In the genomic region with DNA sequence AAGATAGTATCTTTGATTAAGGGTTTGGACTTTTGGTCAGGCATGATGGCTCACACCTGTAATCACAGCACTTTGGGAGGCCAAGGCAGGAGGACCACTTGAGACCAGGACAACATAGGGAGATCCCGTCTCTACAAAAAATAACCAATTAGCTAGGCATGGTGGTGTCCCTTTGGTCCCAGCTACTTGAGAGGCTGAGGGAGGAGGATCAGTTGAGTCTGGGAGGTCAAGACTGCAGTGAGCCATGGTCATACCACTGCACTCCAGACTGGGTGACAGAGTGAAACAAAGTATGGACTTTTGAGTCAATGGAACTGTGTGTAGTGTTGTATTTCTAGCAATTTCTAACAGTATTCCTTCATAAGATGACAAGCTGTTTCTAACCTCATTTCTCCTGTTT, we compare ENCODE assay signal across 30 cellular contexts. TPM values are rescaled to one million over a fixed set of nuclear protein-coding genes. Genes with fewer than 3 reads are reported as not detected.
DNase-seq lines count a peak whose midpoint lies in the region; ATAC-seq, FAIRE-seq and TF ChIP-seq lines count a peak whose summit lies in the region.
"Had no signal": no experiment of that assay in that cellular context is flagged by ENCODE, and none has a peak within 500 bp of the region (broad histone marks: within the 10 kb centered on the region; RNA-seq: fewer than 3 reads in every experiment).

No MANE protein-coding gene starts in this region.

- H3K9me3 ChIP-seq in K562 (replicated peaks; ENCODE audit: control insufficient read depth, insufficient read depth, low read depth, low read length) (no peaks in the 10 kb centered on the region), heart right ventricle (no peaks in the 10 kb centered on the region)
- H3K9me3 ChIP-seq: adrenal gland, BE2C, Peyer's patch, stomach had no signal

- no peak overlapping the region for H2AFZ ChIP-seq in K562 (ENCODE audit: low read depth, low read length)

- no peaks in the 10 kb centered on the region for H3K27me3 Mint-ChIP-seq in activated naive CD4-positive, alpha-beta T cell treated with anti-CD3 and anti-CD28 coated beads, Interleukin-2, amount 50 U/mL, for 24 hours
- H3K27me3 Mint-ChIP-seq in IgD-negative memory B cell: no peaks in the 10 kb centered on the region
- H3K27me3 Mint-ChIP-seq: central memory CD8-positive, alpha-beta T cell; memory B cell had no signal

- no peak for DNase-seq in activated naive CD4-positive, alpha-beta T cell (lab: John Stamatoyannopoulos, UW)
- DNase-seq in K562 (ENCODE audit: extremely low read depth in 1 of 4, low spot score in 3 of 4) (no peak), erythroblast (lab: John Stamatoyannopoulos, UW) (no peak), heart right ventricle (no peak), RKO (ENCODE audit: low spot score) (no peak)
- DNase-seq: ACHN; activated CD4-positive, alpha-beta T cell treated with anti-CD3 and anti-CD28 coated beads, Interleukin-2, amount 10 ng/mL, durations not matched to agents 24 days and 14 days; adrenal gland; BE2C; COR-L47; KG1; NCI-H1092 treated with DMSO at 0.1 percent for 48 hours; NCI-H187; NCI-H446 treated with DMSO at 0.1 percent for 48 hours; NCI-H774; Peyer's patch; right cardiac atrium; SHP77 treated with DMSO at 0.1 percent for 48 hours; stimulated activated CD8-positive, alpha-beta memory T cell treated with anti-CD3 and anti-CD28 coated beads, Interleukin-4, amount 100 ng/mL, for 48 hours; stomach; T-helper 9 cell had no signal

- H3K4me2 ChIP-seq in K562 (ENCODE audit: insufficient read depth, low read length): no peak overlapping the region

- H3K9me3 Mint-ChIP-seq in activated naive CD4-positive, alpha-beta T cell treated with anti-CD3 and anti-CD28 coated beads, Interleukin-2, amount 50 U/mL, for 24 hours: no peaks in the 10 kb centered on the region
- no peaks in the 10 kb centered on the region for H3K9me3 Mint-ChIP-seq in IgD-negative memory B cell
- H3K9me3 Mint-ChIP-seq: activated CD4-positive, alpha-beta T cell treated with anti-CD3 and anti-CD28 coated beads, Interleukin-2, amount 10 ng/mL, durations not matched to agents 24 days and 14 days; activated T-helper 2 cell treated with anti-CD3 and anti-CD28 coated beads, Interferon-gamma antibody, Interleukin-2, Interleukin-4, amounts not matched to agents 10 μg/mL and 5 μg/mL and 100 μg/mL, durations not matched to agents 14 hours and 24 hours and 36 hours; central memory CD8-positive, alpha-beta T cell; memory B cell had no signal

- H3K36me3 Mint-ChIP-seq in activated naive CD4-positive, alpha-beta T cell treated with anti-CD3 and anti-CD28 coated beads, Interleukin-2, amount 50 U/mL, for 24 hours: peaks cover 16% of the 10 kb centered on the region
- H3K36me3 Mint-ChIP-seq in IgD-negative memory B cell: peaks cover 8% of the 10 kb centered on the region

- H3K4me3 Mint-ChIP-seq in activated naive CD4-positive, alpha-beta T cell treated with anti-CD3 and anti-CD28 coated beads, Interleukin-2, amount 50 U/mL, for 24 hours: no peak overlapping the region
- H3K4me3 Mint-ChIP-seq in IgD-negative memory B cell: no peak overlapping the region
- H3K4me3 Mint-ChIP-seq: activated CD4-positive, alpha-beta T cell treated with anti-CD3 and anti-CD28 coated beads, Interleukin-2, amount 10 ng/mL, durations not matched to agents 24 days and 14 days; central memory CD8-positive, alpha-beta T cell; memory B cell had no signal

- peaks cover 74% of the 10 kb centered on the region for H3K36me3 ChIP-seq in K562 (ENCODE audit: control insufficient read depth, insufficient read depth, low read length)
- peaks cover 0 to 75% (median 45%) of the 10 kb centered on the region in 9 donors for H3K36me3 ChIP-seq in heart right ventricle

- TF ChIP-seq EP300 in K562 (IDR thresholded peaks at IDR 0.05; ENCODE audit: low read length): no peak

- H4K20me1 ChIP-seq in K562 (replicated peaks; ENCODE audit: control insufficient read depth, insufficient read depth, low read length): no peaks in the 10 kb centered on the region

- peak; percentile 38 for TF ChIP-seq POLR2A in K562 (conservative IDR thresholded peaks at IDR 0.05)
- TF ChIP-seq POLR2A in erythroblast (IDR thresholded peaks at IDR 0.05; ENCODE audit: low read length): no peak

- POLR2A ChIA-PET in K562 (lab: Yijun Ruan, JAX): no interaction called here

- no peak for ATAC-seq in K562
- no peak for ATAC-seq in heart right ventricle
- ATAC-seq: left lobe of liver, right cardiac atrium had no signal

- H3K4me3 ChIP-seq in K562: no peak overlapping the region
- H3K4me3 ChIP-seq in heart right ventricle: no peak overlapping the region
- H3K4me3 ChIP-seq: adrenal gland, Peyer's patch, stomach had no signal

- peak overlapping the region; percentile 56 for H3K27ac Mint-ChIP-seq in activated naive CD4-positive, alpha-beta T cell treated with anti-CD3 and anti-CD28 coated beads, Interleukin-2, amount 50 U/mL, for 24 hours
- peak overlapping the region; percentile 31 to 86 (median 45) for H3K27ac Mint-ChIP-seq in IgD-negative memory B cell
- H3K27ac Mint-ChIP-seq: activated CD4-positive, alpha-beta T cell treated with anti-CD3 and anti-CD28 coated beads, Interleukin-2, amount 10 ng/mL, durations not matched to agents 24 days and 14 days; activated T-helper 2 cell treated with anti-CD3 and anti-CD28 coated beads, Interferon-gamma antibody, Interleukin-2, Interleukin-4, amounts not matched to agents 10 μg/mL and 5 μg/mL and 100 μg/mL, durations not matched to agents 14 hours and 24 hours and 36 hours; memory B cell had no signal

- peaks cover 42% of the 10 kb centered on the region for H3K4me1 Mint-ChIP-seq in activated naive CD4-positive, alpha-beta T cell treated with anti-CD3 and anti-CD28 coated beads, Interleukin-2, amount 50 U/mL, for 24 hours
- H3K4me1 Mint-ChIP-seq in IgD-negative memory B cell: peaks cover 3 to 5% (median 4%) of the 10 kb centered on the region in 3 donors

- H3K27ac ChIP-seq in K562 (ENCODE audit: extremely low read depth, low read depth, low read length): no peak overlapping the region
- no peak overlapping the region for H3K27ac ChIP-seq in heart right ventricle
- H3K27ac ChIP-seq: adrenal gland, Peyer's patch, stomach, VCaP had no signal

- no peak overlapping the region for H3K9ac ChIP-seq in K562 (ENCODE audit: insufficient read depth in 1 of 2, low read depth in 2 of 2, low read length in 2 of 2)

- intact Hi-C loops in K562 (cut with micrococcal nuclease) (no loop called here), heart right ventricle (cut with DNase I) (no loop called here)

- CTCF ChIA-PET in K562 (lab: Yijun Ruan, JAX; ENCODE audit: low intra/inter-chr PET ratio): no interaction called here

- H3K79me2 ChIP-seq in K562 (ENCODE audit: control insufficient read depth, insufficient read depth, low read length): no peaks in the 10 kb centered on the region; the same call in 1 of the 3 replicates

- H3K9me1 ChIP-seq in K562 (ENCODE audit: control insufficient read depth, insufficient read depth, low read length): no peaks in the 10 kb centered on the region

- H3K27me3 ChIP-seq in K562 (ENCODE audit: control insufficient read depth in 2 of 2, insufficient read depth in 2 of 2, low read length in 2 of 2) (no peaks in the 10 kb centered on the region), heart right ventricle (no peaks in the 10 kb centered on the region)
- H3K27me3 ChIP-seq: adrenal gland, BE2C, Peyer's patch, stomach had no signal

- BruUV-seq in K562 (replicated peaks; lab: Mats Ljungman, UMichigan): no TSS peak

- H3K4me1 ChIP-seq in K562 (replicated peaks in 1 of 2; ENCODE audit: control insufficient read depth in 2 of 2, insufficient read depth in 2 of 2, low read length in 2 of 2) (no peaks in the 10 kb centered on the region; a peak in 1 of 5 replicates), heart right ventricle (no peaks in the 10 kb centered on the region)
- H3K4me1 ChIP-seq: adrenal gland, BE2C, Peyer's patch, stomach had no signal

- TF ChIP-seq CTCF in K562 (IDR thresholded peaks at IDR 0.05 in 2 of 3, conservative IDR thresholded peaks at IDR 0.05 in 1 of 3; ENCODE audit: insufficient read depth in 2 of 3, low read depth in 1 of 3, low read length in 3 of 3) (no peak), heart right ventricle (IDR thresholded peaks at IDR 0.05) (no peak)

- TF ChIP-seq RAD21 in K562 (CRISPR knock-in tag; conservative IDR thresholded peaks at IDR 0.05 in 1 of 2, IDR thresholded peaks at IDR 0.05 in 1 of 2): no peak

- in situ Hi-C loops in K562 (cut with MboI): no loop called here

- FAIRE-seq in K562 (lab: Jason Lieb, UNC): peak; percentile 49
- FAIRE-seq: HTR-8/SVneo, urothelium cell line had no signal

- 100% methylated on average over 1 of the region's 1 CpG for WGBS in K562 (ENCODE audit: insufficient coverage, low coverage, missing lambda C conversion rate)
- WGBS in heart right ventricle, 2 donors: 94 to 100% methylated on average over 1 of the region's 1 CpG

RNA-seq across cellular contexts. Expression of gene CCDC88C, which starts 38.7 kb away (rescaled TPM):
- polyA plus RNA-seq in IgD-negative memory B cell: 30.5 TPM
- total RNA-seq in K562 (2011; cell fraction: chromatin; rRNA removed; ENCODE audit: low replicate concordance): 100 and 139 TPM in 2 replicates
- 63.0 and 67.6 TPM in 2 replicates for total RNA-seq in K562 (2011; cell fraction: nucleolus; rRNA removed)
- 63.9 and 65.4 TPM in 2 replicates for total RNA-seq in K562 (2011; cell fraction: nucleoplasm; rRNA removed)
- total RNA-seq in K562 (2014; rRNA removed): 12.4 and 13.3 TPM in 2 replicates
- total RNA-seq in K562 (2014; rRNA removed; fragmentation: Illumina TruSeq; extraction: Trizol): 11.2 and 12.9 TPM in 2 replicates
- total RNA-seq in K562 (2015; rRNA removed; fragmentation: Illumina TruSeq; extraction: Trizol): 11.3 and 12.2 TPM in 2 replicates
- 16.8 and 22.5 TPM in 2 replicates for total RNA-seq in K562 (2021)
- polyA plus RNA-seq in K562 (2011; rRNA removed): 7.5 and 8.2 TPM in 2 replicates
- 5.8 and 6.7 TPM in 2 replicates for polyA plus RNA-seq in K562 (2011; cell fraction: cytosol; rRNA removed)
- 23.6 and 28.3 TPM in 2 replicates for polyA plus RNA-seq in K562 (2011; cell fraction: nucleus; rRNA removed)
- polyA plus RNA-seq in K562 (2012): 8.6 and 10.1 TPM in 2 replicates
- 8.4 and 9.3 TPM in 2 replicates for polyA plus RNA-seq in K562 (2014; fragmentation: Illumina TruSeq; extraction: Trizol)
- polyA plus RNA-seq in K562 (2014; fragmentation: Nextera tagmentation; extraction: Ambion mirVana): under 1 TPM; 0.62 to 0.65 TPM
- 10.7 and 11.4 TPM in 2 replicates for polyA plus RNA-seq in K562 (2014; rRNA removed)
- polyA minus RNA-seq in K562 (2011; rRNA and poly(A)+ RNA removed): 20.0 and 20.9 TPM in 2 replicates
- polyA minus RNA-seq in K562 (2011; cell fraction: cytosol; rRNA and poly(A)+ RNA removed): 7.9 and 12.8 TPM in 2 replicates
- polyA minus RNA-seq in K562 (2011; cell fraction: nucleus; rRNA and poly(A)+ RNA removed): 22.8 and 36.1 TPM in 2 replicates
- 1 to 10 TPM; 2.4 to 8.4 (median 4.9) TPM for total RNA-seq in heart right ventricle
- 1 to 10 TPM; 2.2 to 5.5 TPM for polyA plus RNA-seq in heart right ventricle

RNA-seq across cellular contexts. Expression of gene PPP4R3A, which starts 53.8 kb away (rescaled TPM):
- polyA plus RNA-seq in IgD-negative memory B cell (127 TPM), K562 (2011; rRNA removed) (32.5 and 32.8 TPM in 2 replicates), K562 (2014; fragmentation: Illumina TruSeq; extraction: Trizol) (42.6 and 54.1 TPM in 2 replicates), K562 (2014; fragmentation: Nextera tagmentation; extraction: Ambion mirVana) (10 to 100 TPM in 1 of 2 experiments, 1 to 10 TPM in 1; 9.5 to 14.7 TPM), K562 (2014; rRNA removed) (32.8 and 52.6 TPM in 2 replicates), heart right ventricle (10 to 100 TPM; 32.2 to 40.2 TPM)
- 29.3 and 104 TPM in 2 replicates for total RNA-seq in K562 (2011; cell fraction: chromatin; rRNA removed; ENCODE audit: low replicate concordance)
- total RNA-seq in K562 (2011; cell fraction: nucleolus; rRNA removed): 16.8 and 17.8 TPM in 2 replicates
- total RNA-seq in K562 (2011; cell fraction: nucleoplasm; rRNA removed): 29.3 and 44.7 TPM in 2 replicates
- total RNA-seq in K562 (2014; rRNA removed) (29.9 and 37.8 TPM in 2 replicates), K562 (2014; rRNA removed; fragmentation: Illumina TruSeq; extraction: Trizol) (44.5 and 46.2 TPM in 2 replicates), K562 (2015; rRNA removed; fragmentation: Illumina TruSeq; extraction: Trizol) (48.5 and 54.9 TPM in 2 replicates), K562 (2021) (44.9 and 49.9 TPM in 2 replicates), heart right ventricle (10 to 100 TPM; 34.1 to 60.6 (median 41.8) TPM)
- 8.2 and 13.6 TPM in 2 replicates for polyA plus RNA-seq in K562 (2011; cell fraction: cytosol; rRNA removed)
- 31.4 and 33.4 TPM in 2 replicates for polyA plus RNA-seq in K562 (2011; cell fraction: nucleus; rRNA removed)
- 28.6 and 29.4 TPM in 2 replicates for polyA plus RNA-seq in K562 (2012)
- polyA minus RNA-seq in K562 (2011; rRNA and poly(A)+ RNA removed): 36.3 and 37.3 TPM in 2 replicates
- polyA minus RNA-seq in K562 (2011; cell fraction: cytosol; rRNA and poly(A)+ RNA removed): 12.9 and 22.3 TPM in 2 replicates
- polyA minus RNA-seq in K562 (2011; cell fraction: nucleus; rRNA and poly(A)+ RNA removed): 12.9 and 27.3 TPM in 2 replicates
